9 cellular contexts compared by ENCODE assay signal in genomic region chr2:231929961-231930600, GRCh38. TPM values are rescaled to one million over a fixed set of nuclear protein-coding genes. Genes with fewer than 3 reads are reported as not detected.
DNase-seq lines count a peak whose midpoint lies in the region; ATAC-seq, FAIRE-seq and TF ChIP-seq lines count a peak whose summit lies in the region.
"Had no signal": no experiment of that assay in that cellular context is flagged by ENCODE, and none has a peak within 500 bp of the region (broad histone marks: within the 10 kb centered on the region; RNA-seq: fewer than 3 reads in every experiment).

No MANE protein-coding gene starts in this region.

- no peaks in the 10 kb centered on the region for H3K9me3 Mint-ChIP-seq in nephron
- H3K9me3 Mint-ChIP-seq: stimulated activated naive CD8-positive, alpha-beta T cell treated with anti-CD3 and anti-CD28 coated beads, Interleukin-15, Interleukin-2, amounts not matched to agents 100 ng/mL and 50 ng/mL, for 24 hours had no signal

- no peak overlapping the region for H3K4me3 ChIP-seq in DND-41 (ENCODE audit: low read depth in 1 of 2, low read length in 2 of 2)
- no peak overlapping the region for H3K4me3 ChIP-seq in bronchial epithelial cell (ENCODE audit: low read depth, low read length)

- H4K20me1 ChIP-seq in DND-41 (ENCODE audit: insufficient read depth, low read length), result 0 out of 2 replicates have a peak, but pooled peaks cover 12% of the 10 kb centered on the region

- TF ChIP-seq EP300 in Ishikawa (IDR thresholded peaks at IDR 0.05; ENCODE audit: borderline replicate concordance), result no peak

- H3K4me1 ChIP-seq in DND-41 (ENCODE audit: insufficient read depth, low read length), result peaks cover 17% of the 10 kb centered on the region

- peaks cover 63% of the 10 kb centered on the region for H3K27me3 Mint-ChIP-seq in nephron (ENCODE audit: low read depth)

- DNase-seq in DND-41 (no peak), bronchial epithelial cell (ENCODE audit: low read depth) (no peak), HPDE6-E6E7 (ENCODE audit: extremely low spot score) (no peak), MV-4-11 (lab: John Stamatoyannopoulos, UW) (no peak)

- H3K27me3 ChIP-seq in DND-41 (ENCODE audit: insufficient read depth, low read length, poor library complexity), result peaks cover 27% of the 10 kb centered on the region
- peaks cover 21% of the 10 kb centered on the region for H3K27me3 ChIP-seq in bronchial epithelial cell (ENCODE audit: control insufficient read depth, insufficient read depth, low read length)

- no peaks in the 10 kb centered on the region for H3K9me3 ChIP-seq in DND-41 (ENCODE audit: insufficient read depth, low read length, severe bottlenecking)

- H3K79me2 ChIP-seq in DND-41 (ENCODE audit: insufficient read depth, low read length), result no peaks in the 10 kb centered on the region

- H3K27ac ChIP-seq in DND-41 (ENCODE audit: low read length), result no peak overlapping the region

- H3K36me3 ChIP-seq in DND-41 (ENCODE audit: insufficient read depth, low read length) (no peaks in the 10 kb centered on the region), bronchial epithelial cell (ENCODE audit: control insufficient read depth, insufficient read depth, low read length) (no peaks in the 10 kb centered on the region)

- no peak overlapping the region for H3K4me3 Mint-ChIP-seq in nephron
- H3K4me3 Mint-ChIP-seq: stimulated activated naive CD8-positive, alpha-beta T cell treated with anti-CD3 and anti-CD28 coated beads, Interleukin-15, Interleukin-2, amounts not matched to agents 100 ng/mL and 50 ng/mL, for 24 hours had no signal

- no peak overlapping the region for H3K4me2 ChIP-seq in DND-41 (ENCODE audit: insufficient read depth, low read length)

- H2AFZ ChIP-seq in DND-41 (ENCODE audit: low read depth, low read length), result no peak overlapping the region

- ATAC-seq in DND-41 (ENCODE audit: insufficient read depth, low read depth), result no peak
- ATAC-seq in GM21526 (IDR thresholded peaks at IDR 0.05; ENCODE audit: low FRiP score, unreplicated experiment), result no peak
- no peak for ATAC-seq in HG03159 (IDR thresholded peaks at IDR 0.05; ENCODE audit: unreplicated experiment)

- H3K4me1 Mint-ChIP-seq in nephron, result peaks cover 45% of the 10 kb centered on the region

- no peak overlapping the region for H3K9ac ChIP-seq in DND-41 (ENCODE audit: low read depth, low read length)

- TF ChIP-seq CTCF in DND-41 (IDR thresholded peaks at IDR 0.05; ENCODE audit: borderline replicate concordance, extremely low read depth, low read length, poor library complexity, severe bottlenecking), result peak; percentile 52
- TF ChIP-seq CTCF in bronchial epithelial cell (IDR thresholded peaks at IDR 0.05; ENCODE audit: insufficient read depth, low read length, severe bottlenecking), result peak; percentile 25
- peak in 2 of 3 experiments; percentile 27 to 33 for TF ChIP-seq CTCF in nephron (IDR thresholded peaks at IDR 0.05; ENCODE audit: unreplicated experiment in 3 of 3)

- no peak overlapping the region for H3K27ac Mint-ChIP-seq in nephron
- H3K27ac Mint-ChIP-seq: stimulated activated naive CD8-positive, alpha-beta T cell treated with anti-CD3 and anti-CD28 coated beads, Interleukin-15, Interleukin-2, amounts not matched to agents 100 ng/mL and 50 ng/mL, for 24 hours had no signal

- peak; percentile 21; the same call in 1 of the 2 replicates for TF ChIP-seq RAD21 in Ishikawa (IDR thresholded peaks at IDR 0.05; ENCODE audit: low read depth)

- FAIRE-seq in bronchial epithelial cell (lab: Jason Lieb, UNC), result no peak

- no peaks in the 10 kb centered on the region for H3K36me3 Mint-ChIP-seq in nephron (ENCODE audit: low read depth)

TF ChIP-seq in Ishikawa, 13 proteins besides CTCF, POLR2A, EP300 and RAD21:
- TF ChIP-seq TEAD4 (IDR thresholded peaks at IDR 0.05), result no peak
- TF ChIP-seq REST (IDR thresholded peaks at IDR 0.05; ENCODE audit: low read depth), result no peak
- TF ChIP-seq EGR1 (IDR thresholded peaks at IDR 0.05), result no peak

RNA-seq across cellular contexts. Expression of gene NPPC, which starts 3.9 kb away (rescaled TPM):
- not detected in 2 replicates for total RNA-seq in bronchial epithelial cell

RNA-seq across cellular contexts. Expression of gene DIS3L2, which starts 31.4 kb away (rescaled TPM):
- 11.8 and 19.7 TPM in 2 replicates for total RNA-seq in bronchial epithelial cell
